In the genomic region with DNA sequence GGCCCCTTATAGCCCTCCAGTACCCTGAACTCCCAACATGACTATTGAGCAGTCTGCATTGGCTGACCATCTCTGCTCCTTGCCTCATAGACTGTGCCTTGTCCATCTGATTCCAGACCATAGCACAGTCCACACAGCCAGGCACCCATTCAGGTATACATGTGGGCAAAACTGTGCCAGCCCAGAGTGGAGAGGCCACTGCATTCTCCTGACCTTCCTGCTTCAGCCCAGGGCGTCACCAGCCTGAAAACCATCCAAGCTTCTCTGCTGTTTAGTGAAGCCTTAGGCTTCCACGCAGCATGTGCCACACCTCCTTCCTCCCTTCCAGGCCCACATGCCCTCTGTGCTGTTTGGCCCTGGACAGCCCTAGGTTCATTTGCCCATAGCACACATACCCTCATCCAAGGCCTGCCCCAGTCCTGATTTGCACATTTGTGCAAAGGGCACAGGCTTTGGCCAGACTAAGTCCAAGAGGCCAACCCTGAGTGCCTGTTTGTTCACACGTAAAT, we compare ENCODE assay signal across 1 cellular context.
TF ChIP-seq lines count a peak whose summit lies in the region.

No MANE protein-coding gene starts in this region.

TF ChIP-seq in HepG2, 621 proteins besides CTCF, POLR2A, EP300 and RAD21:
- TF ChIP-seq ZNF687 (CRISPR knock-in tag; IDR thresholded peaks at IDR 0.05): 0 out of 2 replicates have a peak, but pooled peaks have one; percentile 27
- TF ChIP-seq POLR2G (IDR thresholded peaks at IDR 0.05; ENCODE audit: low read depth, low read length): peak; percentile 27; the same call in 1 of the 2 replicates
- no peak for TF ChIP-seq HNRNPUL1 (IDR thresholded peaks at IDR 0.05; ENCODE audit: low read depth, low read length)
- TF ChIP-seq POLR2AphosphoS5 (IDR thresholded peaks at IDR 0.05; ENCODE audit: low read depth, low read length): peak; percentile 40; the same call in 1 of the 2 replicates
- TF ChIP-seq SOX5 (CRISPR knock-in tag; IDR thresholded peaks at IDR 0.05; ENCODE audit: borderline replicate concordance): no peak
- 0 out of 2 replicates have a peak, but pooled peaks have one; percentile 8 for TF ChIP-seq ZNF629 (CRISPR knock-in tag; conservative IDR thresholded peaks at IDR 0.05)
- TF ChIP-seq RXRA (CRISPR knock-in tag; IDR thresholded peaks at IDR 0.05): 0 out of 2 replicates have a peak, but pooled peaks have one; percentile 14
- TF ChIP-seq MAX (IDR thresholded peaks at IDR 0.05): peak; percentile 17; the same call in 1 of the 2 replicates
- TF ChIP-seq ZFY (CRISPR knock-in tag; IDR thresholded peaks at IDR 0.05): 0 out of 2 replicates have a peak, but pooled peaks have one; percentile 14
- no peak for TF ChIP-seq MED13 (CRISPR knock-in tag; IDR thresholded peaks at IDR 0.05)
- peak; percentile 97 for TF ChIP-seq RBM22 (optimal IDR thresholded peaks at IDR 0.05; ENCODE audit: low read length)
TF ChIP-seq in HepG2: peak in this region for 8.
